9 cellular contexts compared by ENCODE assay signal in genomic region chr12:4278582-4278939, GRCh38. TPM values are rescaled to one million over a fixed set of nuclear protein-coding genes. Genes with fewer than 3 reads are reported as not detected.
A peak's percentile ranks its signal among the peaks of the same experiment; 100 is the strongest.
DNase-seq lines count a peak whose midpoint lies in the region; ATAC-seq, FAIRE-seq and TF ChIP-seq lines count a peak whose summit lies in the region.
"Had no signal": no experiment of that assay in that cellular context is flagged by ENCODE, and none has a peak within 500 bp of the region (broad histone marks: within the 10 kb centered on the region; RNA-seq: fewer than 3 reads in every experiment).

No MANE protein-coding gene starts in this region.

- DNase-seq in ELF-1 (ENCODE audit: low read depth, low spot score) (peak; percentile 70), MV-4-11 (lab: John Stamatoyannopoulos, UW) (peak; percentile 54), natural killer cell (no peak), H4 (ENCODE audit: low spot score) (no peak), mucosa of gallbladder (ENCODE audit: low spot score) (no peak), PC-3 (no peak), HTR-8/SVneo (ENCODE audit: insufficient read length, low spot score) (no peak)
- DNase-seq in effector memory CD4-positive, alpha-beta T cell: no peak
- DNase-seq: EL had no signal

- no peak overlapping the region for H3K4me3 Mint-ChIP-seq in natural killer cell

- intact Hi-C loops in natural killer cell (cut with micrococcal nuclease): no loop called here
- intact Hi-C loops in PC-3 (cut with micrococcal nuclease): no loop called here

- no peaks in the 10 kb centered on the region for H3K27me3 ChIP-seq in effector memory CD4-positive, alpha-beta T cell (replicated peaks; ENCODE audit: control insufficient read depth, insufficient read depth, low read length, poor library complexity, severe bottlenecking)
- peaks cover 63% of the 10 kb centered on the region for H3K27me3 ChIP-seq in PC-3 (ENCODE audit: low read length)

- no peaks in the 10 kb centered on the region for H3K79me2 ChIP-seq in PC-3 (ENCODE audit: low read length)

- H3K4me3 ChIP-seq in effector memory CD4-positive, alpha-beta T cell (ENCODE audit: insufficient read depth, low read depth, low read length, poor library complexity, severe bottlenecking): no peak overlapping the region
- H3K4me3 ChIP-seq in PC-3 (ENCODE audit: low read length): no peak overlapping the region

- H3K9me3 Mint-ChIP-seq in natural killer cell: no peaks in the 10 kb centered on the region

- no peak overlapping the region for H3K4me2 ChIP-seq in PC-3 (ENCODE audit: low read length)

- BruUV-seq in PC-3 (replicated peaks; lab: Mats Ljungman, UMichigan): no TSS peak

- H3K27ac Mint-ChIP-seq in natural killer cell: peak overlapping the region; percentile 67 to 71

- peaks cover 46% of the 10 kb centered on the region for H3K4me1 ChIP-seq in effector memory CD4-positive, alpha-beta T cell (ENCODE audit: control insufficient read depth, insufficient read depth, low read length, poor library complexity, severe bottlenecking)
- H3K4me1 ChIP-seq in PC-3 (ENCODE audit: insufficient read depth, low read length): no peaks in the 10 kb centered on the region

- no peak overlapping the region for H3K9ac ChIP-seq in PC-3 (ENCODE audit: low read length)

- ATAC-seq in natural killer cell (no peak), PC-3 (no peak)

- H3K27me3 Mint-ChIP-seq in natural killer cell (ENCODE audit: low read depth in 2 of 2): no peaks in the 10 kb centered on the region

- TF ChIP-seq CTCF in natural killer cell (IDR thresholded peaks at IDR 0.05): no peak
- no peak for TF ChIP-seq CTCF in PC-3 (conservative IDR thresholded peaks at IDR 0.05; ENCODE audit: low read depth, low read length)

- H3K36me3 ChIP-seq in effector memory CD4-positive, alpha-beta T cell (ENCODE audit: control insufficient read depth, insufficient read depth, low read length): peaks cover 64% of the 10 kb centered on the region
- no peaks in the 10 kb centered on the region for H3K36me3 ChIP-seq in PC-3 (ENCODE audit: low read depth, low read length)

- POLR2A ChIA-PET in PC-3 (lab: Charles Lee; ENCODE audit: unreplicated experiment): no interaction called here

- no peaks in the 10 kb centered on the region for H3K9me3 ChIP-seq in effector memory CD4-positive, alpha-beta T cell (ENCODE audit: control insufficient read depth, low read length)
- no peaks in the 10 kb centered on the region for H3K9me3 ChIP-seq in PC-3 (ENCODE audit: low read length)

- H3F3A ChIP-seq in PC-3 (ENCODE audit: low read length, unreplicated experiment): no peaks in the 10 kb centered on the region

- no peak overlapping the region for H2AFZ ChIP-seq in PC-3 (ENCODE audit: low read length)

- no peaks in the 10 kb centered on the region for H4K20me1 ChIP-seq in PC-3 (ENCODE audit: low read length)

- FAIRE-seq in HTR-8/SVneo (lab: Jason Lieb, UNC): no peak

- CTCF ChIA-PET in PC-3 (lab: Charles Lee): interaction anchor here (0.5 kb wide), 1 partner anchor 172 kb away, joined by 5 read pairs; no protein-coding TSS in a partner anchor

- H3K36me3 Mint-ChIP-seq in natural killer cell: peaks cover 8% of the 10 kb centered on the region

- H3K9me2 ChIP-seq in PC-3 (replicated peaks; ENCODE audit: low read length): no peaks in the 10 kb centered on the region

- peak overlapping the region; percentile 52 for H3K27ac ChIP-seq in effector memory CD4-positive, alpha-beta T cell (ENCODE audit: insufficient read depth, low read length, poor library complexity, severe bottlenecking)
- no peak overlapping the region for H3K27ac ChIP-seq in PC-3 (ENCODE audit: low read length)

- H3K4me1 Mint-ChIP-seq in natural killer cell: peaks cover 61% of the 10 kb centered on the region in 2 donors

RNA-seq across cellular contexts. Expression of gene CCND2, which starts 5.0 kb away (rescaled TPM):
- total RNA-seq in natural killer cell (100 to 1,000 TPM; 164 to 247 (median 228) TPM), mucosa of gallbladder (64.1 TPM), PC-3 (2014; rRNA removed) (not detected in 2 replicates)
- total RNA-seq in H4 (2014; rRNA removed; shearing (Covaris generic)): 92.1 and 98.0 TPM in 2 replicates

RNA-seq across cellular contexts. Expression of gene TIGAR, which starts 42.5 kb away (rescaled TPM):
- total RNA-seq in natural killer cell (1 to 10 TPM; 6.1 to 7.4 (median 7.3) TPM), mucosa of gallbladder (14.1 TPM), PC-3 (2014; rRNA removed) (3.7 and 4.6 TPM in 2 replicates)
- total RNA-seq in H4 (2014; rRNA removed; shearing (Covaris generic)): 8.0 and 15.4 TPM in 2 replicates

Comparison
In these comparisons a context has a peak if more than half of its experiments do, and no peak if none do; other contexts are left out.
1. DNase-seq: peak in ELF-1 (single experiment) and MV-4-11 (single experiment); none in effector memory CD4-positive, alpha-beta T cell (0 of 3), natural killer cell (single experiment), H4 (single experiment), mucosa of gallbladder (single experiment), PC-3 (single experiment) and HTR-8/SVneo (single experiment).
2. RNA of gene CCND2, which starts 5.0 kb away (total RNA-seq): 164 to 247 TPM in natural killer cell, 92.1 to 98.0 TPM in H4 and 64.1 TPM in mucosa of gallbladder (single experiment); not detected in PC-3; every median in the first group is over 10 times any median in the second.